In the genomic region with DNA sequence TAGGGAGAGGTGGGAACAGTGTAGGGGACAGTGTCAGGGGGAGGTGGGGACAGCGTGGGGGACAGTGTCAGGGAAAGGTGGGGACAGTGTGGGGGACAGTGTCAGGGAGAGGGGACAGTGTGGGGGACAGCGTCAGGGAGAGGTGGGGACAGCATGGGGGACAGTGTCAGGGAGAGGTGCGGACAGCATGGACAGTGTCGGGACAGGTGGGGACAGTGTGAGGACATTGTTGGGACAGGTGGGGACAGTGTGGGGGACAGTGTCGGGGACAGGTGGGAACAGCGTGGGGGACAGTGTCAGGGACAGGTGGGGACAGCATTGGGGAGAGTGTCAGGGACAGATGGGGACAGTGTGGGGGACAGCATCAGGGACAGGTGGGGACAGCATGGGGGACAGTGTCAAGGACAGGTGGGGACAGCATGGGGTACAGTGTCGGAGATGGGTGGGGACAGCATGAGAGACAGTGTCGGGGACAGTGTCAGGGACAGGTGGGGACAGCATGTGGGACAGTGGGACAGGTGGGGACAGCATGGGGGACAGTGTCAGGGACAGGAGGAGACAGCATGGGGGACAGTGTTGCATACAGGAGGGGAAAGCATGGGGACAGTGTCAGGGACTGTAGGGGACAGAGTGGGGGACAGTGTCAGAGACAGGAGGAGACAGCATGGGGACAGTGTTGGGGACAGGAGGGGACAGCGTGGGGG, we compare ENCODE assay signal across 22 cellular contexts.
DNase-seq lines count a peak whose midpoint lies in the region; ATAC-seq and TF ChIP-seq lines count a peak whose summit lies in the region.
"Had no signal": no experiment of that assay in that cellular context is flagged by ENCODE, and none has a peak within 500 bp of the region (broad histone marks: within the 10 kb centered on the region; RNA-seq: fewer than 3 reads in every experiment).

No MANE protein-coding gene starts in this region.

- TF ChIP-seq POLR2A in gastrocnemius medialis (IDR thresholded peaks at IDR 0.05) = no peak

- in situ Hi-C loops in GM13977 (cut with MboI; ENCODE audit: low pct_unique_long_range_greater_than_20kb, low sequenced_read_pairs, unreplicated experiment) (no loop called here), gastrocnemius medialis (cut with MboI; ENCODE audit: low sequenced_read_pairs in 4 of 4) (no loop called here)

- H3K27ac ChIP-seq in gastrocnemius medialis = no peak overlapping the region
- H3K27ac ChIP-seq: GM23248 had no signal

- no peaks in the 10 kb centered on the region for H3K4me1 Mint-ChIP-seq in stimulated activated effector memory CD8-positive, alpha-beta T cell treated with anti-CD3 and anti-CD28 coated beads, Interleukin-12 subunit alpha, Interleukin-12 subunit beta, amount 100 ng/mL, for 72 hours

- no peak for DNase-seq in left cardiac atrium
- no peak for DNase-seq in Right ventricle myocardium superior
- no peak for DNase-seq in mucosa of descending colon
- DNase-seq in stimulated activated effector memory CD8-positive, alpha-beta T cell treated with anti-CD3 and anti-CD28 coated beads, Interleukin-12 subunit alpha, Interleukin-12 subunit beta, amount 100 ng/mL, for 72 hours (ENCODE audit: low spot score in 2 of 2) = no peak
- no peak for DNase-seq in GM13977 (ENCODE audit: low spot score)
- no peak for DNase-seq in gastrocnemius medialis
- DNase-seq in NCI-H510A (lab: John Stamatoyannopoulos, UW) = no peak
- DNase-seq: Calu3, DMS153, DND-41, GM23248, H7, KBM-7, MG63, NCI-H1105 treated with DMSO at 0.1 percent for 48 hours, NCI-H146, NCI-H1930, NCI-H2107, NCI-H446, NCI-H526 treated with DMSO at 0.1 percent for 48 hours, RPMI8226, SHP77 had no signal

- peaks cover 4% of the 10 kb centered on the region for H3K9me3 Mint-ChIP-seq in stimulated activated effector memory CD8-positive, alpha-beta T cell treated with anti-CD3 and anti-CD28 coated beads, Interleukin-12 subunit alpha, Interleukin-12 subunit beta, amount 100 ng/mL, for 72 hours

- H3K36me3 ChIP-seq in mucosa of descending colon (ENCODE audit: low read depth) (no peaks in the 10 kb centered on the region), gastrocnemius medialis (no peaks in the 10 kb centered on the region)
- H3K36me3 ChIP-seq: MG63 had no signal

- H3K27me3 ChIP-seq in gastrocnemius medialis = no peaks in the 10 kb centered on the region
- H3K27me3 ChIP-seq: MG63 had no signal

- TF ChIP-seq CTCF in mucosa of descending colon (IDR thresholded peaks at IDR 0.05) (no peak), GM13977 (IDR thresholded peaks at IDR 0.05; ENCODE audit: extremely low read depth, insufficient read depth, missing control alignments) (no peak), gastrocnemius medialis (IDR thresholded peaks at IDR 0.05 in 4 of 5, conservative IDR thresholded peaks at IDR 0.05 in 1 of 5) (no peak)

- ATAC-seq in left cardiac atrium (peak; percentile 19 to 24), Right ventricle myocardium superior (ENCODE audit: poor library complexity) (no peak), mucosa of descending colon (peak; percentile 25), gastrocnemius medialis (no peak)
- peak; percentile 43 for ATAC-seq in stimulated activated effector memory CD8-positive, alpha-beta T cell treated with anti-CD3 and anti-CD28 coated beads, Interleukin-12 subunit alpha, Interleukin-12 subunit beta, amount 100 ng/mL, for 72 hours

- H3K27ac Mint-ChIP-seq in stimulated activated effector memory CD8-positive, alpha-beta T cell treated with anti-CD3 and anti-CD28 coated beads, Interleukin-12 subunit alpha, Interleukin-12 subunit beta, amount 100 ng/mL, for 72 hours = no peak overlapping the region

- H3K4me3 ChIP-seq in mucosa of descending colon (no peak overlapping the region), gastrocnemius medialis (no peak overlapping the region)
- H3K4me3 ChIP-seq: GM23248, MG63 had no signal

- intact Hi-C loops in left cardiac atrium (cut with DNase I) = no loop called here
- intact Hi-C loops in Right ventricle myocardium superior (cut with DNase I) = no loop called here
- intact Hi-C loops in mucosa of descending colon (cut with DNase I, micrococcal nuclease) = no loop called here
- intact Hi-C loops in gastrocnemius medialis (cut with DNase I; ENCODE audit: low total_unique reads) = no loop called here

- H3K9me3 ChIP-seq in mucosa of descending colon = no peaks in the 10 kb centered on the region
- H3K9me3 ChIP-seq in gastrocnemius medialis = no peaks in the 10 kb centered on the region
- H3K9me3 ChIP-seq: MG63 had no signal

- no peaks in the 10 kb centered on the region for H3K36me3 Mint-ChIP-seq in stimulated activated effector memory CD8-positive, alpha-beta T cell treated with anti-CD3 and anti-CD28 coated beads, Interleukin-12 subunit alpha, Interleukin-12 subunit beta, amount 100 ng/mL, for 72 hours

- no peaks in the 10 kb centered on the region for H3K4me1 ChIP-seq in mucosa of descending colon (ENCODE audit: low read depth)
- H3K4me1 ChIP-seq in gastrocnemius medialis = no peaks in the 10 kb centered on the region

- H3K4me3 Mint-ChIP-seq in stimulated activated effector memory CD8-positive, alpha-beta T cell treated with anti-CD3 and anti-CD28 coated beads, Interleukin-12 subunit alpha, Interleukin-12 subunit beta, amount 100 ng/mL, for 72 hours = no peak overlapping the region

Comparison
In these comparisons a context has a peak if more than half of its experiments do, and no peak if none do; other contexts are left out.
1. ATAC-seq: peak in left cardiac atrium (2 of 2), mucosa of descending colon (single experiment) and stimulated activated effector memory CD8-positive, alpha-beta T cell treated with anti-CD3 and anti-CD28 coated beads, Interleukin-12 subunit alpha, Interleukin-12 subunit beta, amount 100 ng/mL, for 72 hours (single experiment); none in Right ventricle myocardium superior (single experiment) and gastrocnemius medialis (0 of 2).